25 cellular contexts compared by ENCODE assay signal in the genomic region with DNA sequence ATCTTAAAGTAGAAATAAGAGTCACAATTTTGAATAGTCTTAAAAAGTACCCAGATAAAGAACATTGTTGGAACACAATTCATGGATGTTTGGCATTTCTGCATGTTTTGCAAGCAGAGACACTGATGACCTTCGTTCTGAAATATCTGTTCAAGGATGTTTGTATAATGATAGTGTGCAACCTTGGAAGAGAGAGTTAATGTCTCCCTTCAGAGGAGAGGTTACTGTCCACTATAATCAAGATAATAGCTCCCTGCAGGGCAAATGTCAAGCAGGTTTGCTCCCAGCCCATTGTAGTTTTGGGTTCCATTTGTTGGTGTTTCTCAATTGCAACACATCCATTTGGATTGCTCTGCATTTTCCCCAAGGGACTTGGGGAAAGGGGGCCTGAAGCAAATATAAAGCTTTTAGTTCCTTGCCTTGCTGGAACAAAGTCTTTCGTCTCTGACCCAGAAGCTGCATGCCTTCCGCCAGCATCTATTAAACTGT. TPM values are rescaled to one million over a fixed set of nuclear protein-coding genes. Genes with fewer than 3 reads are reported as not detected.
A peak's percentile ranks its signal among the peaks of the same experiment; 100 is the strongest.
DNase-seq lines count a peak whose midpoint lies in the region; ATAC-seq and TF ChIP-seq lines count a peak whose summit lies in the region.
"Had no signal": no experiment of that assay in that cellular context is flagged by ENCODE, and none has a peak within 500 bp of the region (broad histone marks: within the 10 kb centered on the region; RNA-seq: fewer than 3 reads in every experiment).

No MANE protein-coding gene starts in this region.

- H3K9me3 Mint-ChIP-seq in neural crest cell = no peaks in the 10 kb centered on the region
- no peaks in the 10 kb centered on the region for H3K9me3 Mint-ChIP-seq in activated naive CD8-positive, alpha-beta T cell treated with anti-CD3 and anti-CD28 coated beads for 36 hours
- H3K9me3 Mint-ChIP-seq: activated CD4-positive, alpha-beta memory T cell treated with anti-CD3 and anti-CD28 coated beads, Interleukin-2, amount 10 ng/mL, durations not matched to agents 7 days and 5 days; activated naive CD4-positive, alpha-beta T cell treated with anti-CD3 and anti-CD28 coated beads for 36 hours; CD8-positive, alpha-beta memory T cell; stimulated activated naive CD8-positive, alpha-beta T cell treated with anti-CD3 and anti-CD28 coated beads, Interleukin-15, amount 100 ng/mL, for 72 hours; T-helper 2 cell treated with Interferon-gamma antibody and Interleukin-4, amounts not matched to agents 5 μg/mL and 100 μg/mL, for 36 hours had no signal

- WGBS in GM23248 (ENCODE audit: low coverage in 1 of 2, low lambda C conversion rate in 2 of 2, missing lambda C conversion rate in 2 of 2), 2 experiments = 56 to 60% methylated on average over 3 of the region's 3 CpGs

- peaks cover 27% of the 10 kb centered on the region for H3K4me1 Mint-ChIP-seq in neural crest cell
- no peaks in the 10 kb centered on the region for H3K4me1 Mint-ChIP-seq in activated naive CD8-positive, alpha-beta T cell treated with anti-CD3 and anti-CD28 coated beads for 36 hours
- H3K4me1 Mint-ChIP-seq: activated CD4-positive, alpha-beta memory T cell treated with anti-CD3 and anti-CD28 coated beads, Interleukin-2, amount 10 ng/mL, durations not matched to agents 7 days and 5 days; stimulated activated naive CD8-positive, alpha-beta T cell treated with anti-CD3 and anti-CD28 coated beads, Interleukin-15, amount 100 ng/mL, for 72 hours had no signal

- ATAC-seq in esophagus mucosa = no peak
- ATAC-seq: sciatic nerve; stimulated activated naive CD8-positive, alpha-beta T cell treated with anti-CD3 and anti-CD28 coated beads, Interleukin-15, amount 100 ng/mL, for 72 hours had no signal

- TF ChIP-seq CTCF in fibroblast of mammary gland (conservative IDR thresholded peaks at IDR 0.05; ENCODE audit: control insufficient read depth, insufficient read depth, low read depth, low read length) (no peak), neural crest cell (conservative IDR thresholded peaks at IDR 0.05) (no peak)

- no peak overlapping the region for H2AFZ ChIP-seq in GM23248

- H3K27me3 Mint-ChIP-seq in neural crest cell (ENCODE audit: low read depth) = no peaks in the 10 kb centered on the region
- H3K27me3 Mint-ChIP-seq in activated naive CD8-positive, alpha-beta T cell treated with anti-CD3 and anti-CD28 coated beads for 36 hours = peaks cover 32% of the 10 kb centered on the region

- H3K4me2 ChIP-seq in GM23248 (ENCODE audit: unreplicated experiment) = peak overlapping the region; percentile 12

- H3K4me3 ChIP-seq in GM23248 (no peak overlapping the region), SJSA1 (no peak overlapping the region), fibroblast of mammary gland (ENCODE audit: control insufficient read depth, low read depth, low read length) (no peak overlapping the region)
- H3K4me3 ChIP-seq: colonic mucosa, K562, left ventricle myocardium inferior, transverse colon had no signal

- H3K36me3 Mint-ChIP-seq in neural crest cell (ENCODE audit: low read depth) = no peaks in the 10 kb centered on the region
- no peaks in the 10 kb centered on the region for H3K36me3 Mint-ChIP-seq in activated naive CD8-positive, alpha-beta T cell treated with anti-CD3 and anti-CD28 coated beads for 36 hours
- H3K36me3 Mint-ChIP-seq: CD8-positive, alpha-beta memory T cell had no signal

- H3K9me3 ChIP-seq in GM23248 (ENCODE audit: low read depth) (no peaks in the 10 kb centered on the region), SJSA1 (replicated peaks) (no peaks in the 10 kb centered on the region)
- H3K9me3 ChIP-seq: colonic mucosa, left ventricle myocardium inferior, transverse colon had no signal

- no peaks in the 10 kb centered on the region for H3K9me2 ChIP-seq in GM23248 (ENCODE audit: insufficient read depth)

- no peak overlapping the region for H3K4me3 Mint-ChIP-seq in neural crest cell
- H3K4me3 Mint-ChIP-seq in activated naive CD8-positive, alpha-beta T cell treated with anti-CD3 and anti-CD28 coated beads for 36 hours = no peak overlapping the region
- H3K4me3 Mint-ChIP-seq: activated CD4-positive, alpha-beta memory T cell treated with anti-CD3 and anti-CD28 coated beads, Interleukin-2, amount 10 ng/mL, durations not matched to agents 7 days and 5 days; activated naive CD4-positive, alpha-beta T cell treated with anti-CD3 and anti-CD28 coated beads for 36 hours; CD8-positive, alpha-beta memory T cell; stimulated activated naive CD8-positive, alpha-beta T cell treated with anti-CD3 and anti-CD28 coated beads, Interleukin-15, amount 100 ng/mL, for 72 hours; T-helper 2 cell treated with Interferon-gamma antibody and Interleukin-4, amounts not matched to agents 5 μg/mL and 100 μg/mL, for 36 hours had no signal

- peaks cover 28% of the 10 kb centered on the region for H3F3A ChIP-seq in GM23248 (ENCODE audit: insufficient read depth)

- H3K9ac ChIP-seq in GM23248 = no peak overlapping the region

- H3K27me3 ChIP-seq in GM23248 (replicated peaks; ENCODE audit: insufficient read depth) (no peaks in the 10 kb centered on the region), SJSA1 (replicated peaks) (no peaks in the 10 kb centered on the region; the same call in 1 of the 2 replicates)
- H3K27me3 ChIP-seq: colonic mucosa, transverse colon had no signal

- H3K27ac Mint-ChIP-seq in neural crest cell (ENCODE audit: unreplicated experiment) = peak overlapping the region; percentile 8
- H3K27ac Mint-ChIP-seq in activated naive CD8-positive, alpha-beta T cell treated with anti-CD3 and anti-CD28 coated beads for 36 hours = no peak overlapping the region
- H3K27ac Mint-ChIP-seq: activated CD4-positive, alpha-beta memory T cell treated with anti-CD3 and anti-CD28 coated beads, Interleukin-2, amount 10 ng/mL, durations not matched to agents 7 days and 5 days; activated naive CD4-positive, alpha-beta T cell treated with anti-CD3 and anti-CD28 coated beads for 36 hours; CD8-positive, alpha-beta memory T cell; stimulated activated naive CD8-positive, alpha-beta T cell treated with anti-CD3 and anti-CD28 coated beads, Interleukin-15, amount 100 ng/mL, for 72 hours; T-helper 2 cell treated with Interferon-gamma antibody and Interleukin-4, amounts not matched to agents 5 μg/mL and 100 μg/mL, for 36 hours had no signal

- no peaks in the 10 kb centered on the region for H3K79me2 ChIP-seq in GM23248 (ENCODE audit: insufficient read depth)

- H3K36me3 ChIP-seq in GM23248 (ENCODE audit: low read depth) = no peaks in the 10 kb centered on the region
- H3K36me3 ChIP-seq in SJSA1 = no peaks in the 10 kb centered on the region
- H3K36me3 ChIP-seq: colonic mucosa, left ventricle myocardium inferior, transverse colon had no signal

- H4K20me1 ChIP-seq in GM23248 (ENCODE audit: insufficient read depth) = no peaks in the 10 kb centered on the region

- H3K4me1 ChIP-seq in GM23248 (ENCODE audit: insufficient read depth) = peaks cover 19% of the 10 kb centered on the region
- H3K4me1 ChIP-seq in SJSA1 (replicated peaks) = peaks cover 21% of the 10 kb centered on the region
- H3K4me1 ChIP-seq: colonic mucosa had no signal

- H3K27ac ChIP-seq in GM23248 (no peak overlapping the region), SJSA1 (peak overlapping the region; percentile 18)
- H3K27ac ChIP-seq: colonic mucosa, left ventricle myocardium inferior had no signal

- DNase-seq in GM23248 = peak; percentile 27
- peak in 1 of 2 experiments; percentile 12 for DNase-seq in SJSA1 (ENCODE audit: low read depth in 1 of 2, low spot score in 2 of 2)
- DNase-seq in fibroblast of mammary gland (ENCODE audit: low read depth) = peak; percentile 8
- DNase-seq in neural crest cell (ENCODE audit: low read depth, low spot score) = no peak
- no peak for DNase-seq in activated naive CD8-positive, alpha-beta T cell treated with anti-CD3 and anti-CD28 coated beads for 36 hours
- DNase-seq in DMS79 treated with DMSO at 0.1 percent for 48 hours (lab: John Stamatoyannopoulos, UW) = no peak
- DNase-seq in hippocampal formation (lab: John Stamatoyannopoulos, UW) = no peak
- DNase-seq: activated CD4-positive, alpha-beta memory T cell treated with anti-CD3 and anti-CD28 coated beads, Interleukin-2, amount 10 ng/mL, durations not matched to agents 7 days and 5 days; activated naive CD4-positive, alpha-beta T cell treated with anti-CD3 and anti-CD28 coated beads for 36 hours; activated T-cell treated with anti-CD3 and anti-CD28 coated beads, Interleukin-2, amount 50 U/mL, for 1 hour; CD8-positive, alpha-beta memory T cell; DMS79; left ventricle myocardium inferior; MV-4-11; NCI-H2029 treated with DMSO at 0.1 percent for 48 hours; OCI-M1; SHP77 treated with DMSO at 0.1 percent for 48 hours; stimulated activated CD4-positive, alpha-beta T cell treated with anti-CD3 and anti-CD28 coated beads, Interleukin-2, amount 100 ng/mL, for 24 hours; stimulated activated naive CD8-positive, alpha-beta T cell treated with anti-CD3 and anti-CD28 coated beads, Interleukin-15, amount 100 ng/mL, for 72 hours had no signal

- in situ Hi-C loops in GM23248 (cut with MboI) = loop anchor here (5.0 kb wide), 1 partner anchor 148 kb away; no protein-coding TSS in a partner anchor

RNA-seq across cellular contexts. Expression of gene COL1A2, which starts 45.2 kb away (rescaled TPM):
- 10,930 and 11,288 TPM in 2 replicates for total RNA-seq in GM23248 (2014; rRNA removed; shearing (Covaris generic))
- polyA plus RNA-seq in GM23248 (2016; fragmentation: Nextera tagmentation; extraction: Ambion mirVana) = 9,779 and 9,902 TPM in 2 replicates
- 2,203 and 4,473 TPM in 2 replicates for total RNA-seq in SJSA1 (2014; rRNA removed; shearing (Covaris generic))
- total RNA-seq in neural crest cell (98.8 and 110 TPM in 2 replicates), esophagus mucosa (21.9 TPM)
- total RNA-seq in activated naive CD8-positive, alpha-beta T cell treated with anti-CD3 and anti-CD28 coated beads for 36 hours = under 1 TPM; 0.30 to 0.35 TPM
- polyA plus RNA-seq: CD8-positive, alpha-beta memory T cell had no signal

Comparison
In these comparisons a context has a peak if more than half of its experiments do, and no peak if none do; other contexts are left out.
1. DNase-seq: peak in GM23248 (single experiment) and fibroblast of mammary gland (single experiment); none in neural crest cell (single experiment), activated naive CD8-positive, alpha-beta T cell treated with anti-CD3 and anti-CD28 coated beads for 36 hours (single experiment), DMS79 treated with DMSO at 0.1 percent for 48 hours (single experiment) and hippocampal formation (0 of 2).
2. RNA of gene COL1A2, which starts 45.2 kb away (total RNA-seq): 10,930 to 11,288 TPM in GM23248 and 2,203 to 4,473 TPM in SJSA1; 98.8 to 110 TPM in neural crest cell, 21.9 TPM in esophagus mucosa (single experiment) and 0.30 to 0.35 TPM in activated naive CD8-positive, alpha-beta T cell treated with anti-CD3 and anti-CD28 coated beads for 36 hours; every median in the first group is over 10 times any median in the second.